Comparison of ENCODE assay signal across 8 cellular contexts in the genomic region with DNA sequence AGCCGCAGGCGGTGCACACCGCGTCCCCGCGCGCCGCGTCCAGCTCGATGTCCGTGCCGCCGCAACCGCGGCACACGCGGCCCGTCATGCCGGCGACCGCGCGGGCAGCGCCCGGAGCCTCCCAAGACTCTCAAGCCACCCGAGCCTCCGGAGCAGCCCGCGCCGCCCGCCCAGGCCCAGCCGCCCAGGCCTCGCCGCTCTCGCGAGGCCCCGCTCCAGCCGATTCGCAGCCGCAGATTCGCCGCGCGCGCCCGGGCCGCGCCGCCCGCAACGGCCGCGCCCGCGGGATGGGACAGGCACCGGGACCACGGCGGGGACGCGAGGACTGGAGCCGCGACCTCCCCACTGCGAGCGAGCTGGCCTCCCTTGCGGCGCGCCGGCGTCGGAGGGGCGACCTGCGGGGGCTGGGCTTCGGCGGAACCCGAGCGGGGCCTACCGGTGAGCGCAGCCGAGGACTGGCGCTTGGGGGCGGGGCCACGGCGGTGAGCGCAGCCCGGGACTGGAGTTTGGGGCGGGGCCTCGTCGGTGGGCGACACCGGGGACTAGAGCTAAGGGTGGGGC.
DNase-seq lines count a peak whose midpoint lies in the region; ATAC-seq and TF ChIP-seq lines count a peak whose summit lies in the region.

A gene with protein sequence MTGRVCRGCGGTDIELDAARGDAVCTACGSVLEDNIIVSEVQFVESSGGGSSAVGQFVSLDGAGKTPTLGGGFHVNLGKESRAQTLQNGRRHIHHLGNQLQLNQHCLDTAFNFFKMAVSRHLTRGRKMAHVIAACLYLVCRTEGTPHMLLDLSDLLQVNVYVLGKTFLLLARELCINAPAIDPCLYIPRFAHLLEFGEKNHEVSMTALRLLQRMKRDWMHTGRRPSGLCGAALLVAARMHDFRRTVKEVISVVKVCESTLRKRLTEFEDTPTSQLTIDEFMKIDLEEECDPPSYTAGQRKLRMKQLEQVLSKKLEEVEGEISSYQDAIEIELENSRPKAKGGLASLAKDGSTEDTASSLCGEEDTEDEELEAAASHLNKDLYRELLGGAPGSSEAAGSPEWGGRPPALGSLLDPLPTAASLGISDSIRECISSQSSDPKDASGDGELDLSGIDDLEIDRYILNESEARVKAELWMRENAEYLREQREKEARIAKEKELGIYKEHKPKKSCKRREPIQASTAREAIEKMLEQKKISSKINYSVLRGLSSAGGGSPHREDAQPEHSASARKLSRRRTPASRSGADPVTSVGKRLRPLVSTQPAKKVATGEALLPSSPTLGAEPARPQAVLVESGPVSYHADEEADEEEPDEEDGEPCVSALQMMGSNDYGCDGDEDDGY (minus strand): TSS at position 460 of the 561 bp plus-strand sequence. CDS start 372 bp downstream, at position 88.

- H3K4me1 ChIP-seq in mucosa of stomach (ENCODE audit: control insufficient read depth, insufficient read depth, low read length), result peaks cover 8% of the 10 kb centered on the region

- H3K27me3 ChIP-seq in mucosa of stomach (ENCODE audit: control insufficient read depth, insufficient read depth, low read length), result no peaks in the 10 kb centered on the region

- peak within 1 kb of the TSS; percentile 46 for H3K4me3 ChIP-seq in mucosa of stomach (ENCODE audit: low read length)

- TF ChIP-seq POLR2A in erythroblast (IDR thresholded peaks at IDR 0.05; ENCODE audit: low read length), result peak; percentile 63

- peak; percentile 53 for ATAC-seq in GM19468 (IDR thresholded peaks at IDR 0.05; ENCODE audit: extremely low read depth, unreplicated experiment)

- peak within 1 kb of the TSS; percentile 81 for H3K9ac ChIP-seq in mucosa of stomach (ENCODE audit: low read length)

- no peaks in the 10 kb centered on the region for H3K9me3 ChIP-seq in mucosa of stomach (ENCODE audit: control insufficient read depth, low read length)

- no peaks in the 10 kb centered on the region for H3K36me3 ChIP-seq in mucosa of stomach (ENCODE audit: control insufficient read depth, insufficient read depth, low read length)

- peak; percentile 97 for DNase-seq in COLO668 (lab: John Stamatoyannopoulos, UW; ENCODE audit: unreplicated experiment)
- peak; percentile 91 for DNase-seq in HPDE6-E6E7 (ENCODE audit: extremely low spot score)
- DNase-seq in OCI-M2 (lab: John Stamatoyannopoulos, UW; ENCODE audit: unreplicated experiment), result peak; percentile 87
- peak; percentile 98 for DNase-seq in activated T-cell treated with anti-CD3 and anti-CD28 coated beads, Interleukin-2, amount 50 U/mL, for 1 hour
- peak; percentile 95 for DNase-seq in erythroblast (lab: John Stamatoyannopoulos, UW)
- DNase-seq in stimulated activated CD8-positive, alpha-beta memory T cell treated with anti-CD3 and anti-CD28 coated beads, Interleukin-7, amount 100 ng/mL, for 1 hour (ENCODE audit: low read depth in 2 of 2), result peak; percentile 92

Comparison
In these comparisons a context has a peak if more than half of its experiments do, and no peak if none do; other contexts are left out.
1. Peak in every context shown above with its lines: DNase-seq, ATAC-seq and H3K4me3 ChIP-seq.